In genomic region chr20:20224806-20225205, GRCh38 we compare ENCODE assay signal across 24 cellular contexts.
"Had no signal": no experiment of that assay in that cellular context is flagged by ENCODE, and none has a peak within 500 bp of the region (broad histone marks: within the 10 kb centered on the region; RNA-seq: fewer than 3 reads in every experiment).

No MANE protein-coding gene starts in this region.

- H3K36me3 Mint-ChIP-seq: brain, mesothelial cell of epicardium had no signal

- DNase-seq: activated CD4-positive, alpha-beta T cell treated with anti-CD3 and anti-CD28 coated beads for 48 hours; activated CD4-positive, CD25-positive, alpha-beta regulatory T cell; activated CD8-positive, alpha-beta T cell treated with anti-CD3 and anti-CD28 coated beads for 36 hours; activated naive CD4-positive, alpha-beta T cell treated with Interleukin-2 at 50 U/mL for 16 hours; activated naive CD8-positive, alpha-beta T cell treated with anti-CD3 and anti-CD28 coated beads, Interleukin-2, amount 50 U/mL, for 24 hours; activated T-cell treated with anti-CD3 and anti-CD28 coated beads, Interleukin-2, amount 50 U/mL, for 1 hour; anterior cingulate cortex; caudate nucleus; effector memory CD8-positive, alpha-beta T cell; foreskin melanocyte; head of caudate nucleus; nephron progenitor cell; stimulated activated naive CD8-positive, alpha-beta T cell treated with anti-CD3 and anti-CD28 coated beads, Interleukin-15, Interleukin-2, amounts not matched to agents 100 U/mL and 50 U/mL, for 24 hours; T1000; tibial artery had no signal

- H3K36me3 ChIP-seq: prostate gland, right atrium auricular region, tibial artery had no signal

- FAIRE-seq: keratinocyte had no signal

- H3K27ac Mint-ChIP-seq: activated CD8-positive, alpha-beta T cell treated with anti-CD3 and anti-CD28 coated beads for 36 hours; activated naive CD8-positive, alpha-beta T cell treated with anti-CD3 and anti-CD28 coated beads, Interleukin-2, amount 50 U/mL, for 24 hours; activated T-helper 2 cell treated with anti-CD3 and anti-CD28 coated beads, Interferon-gamma antibody, Interleukin-2, Interleukin-4, amounts not matched to agents 10 μg/mL and 5 μg/mL and 100 μg/mL, durations not matched to agents 14 hours and 24 hours and 36 hours; effector memory CD8-positive, alpha-beta T cell; mesothelial cell of epicardium had no signal

- H3K27ac ChIP-seq: prostate gland, right atrium auricular region, skin epidermis, tibial artery had no signal

- H3K4me3 ChIP-seq: lung, prostate gland, right atrium auricular region, skin epidermis, tibial artery had no signal

- H3K9me3 Mint-ChIP-seq: activated naive CD8-positive, alpha-beta T cell treated with anti-CD3 and anti-CD28 coated beads, Interleukin-2, amount 50 U/mL, for 24 hours; activated T-helper 2 cell treated with anti-CD3 and anti-CD28 coated beads, Interferon-gamma antibody, Interleukin-2, Interleukin-4, amounts not matched to agents 10 μg/mL and 5 μg/mL and 100 μg/mL, durations not matched to agents 14 hours and 24 hours and 36 hours; effector memory CD8-positive, alpha-beta T cell had no signal

- H3K4me1 ChIP-seq: prostate gland, right atrium auricular region had no signal

- H3K4me1 Mint-ChIP-seq: activated naive CD8-positive, alpha-beta T cell treated with anti-CD3 and anti-CD28 coated beads, Interleukin-2, amount 50 U/mL, for 24 hours had no signal

- H3K27me3 ChIP-seq: right atrium auricular region, tibial artery had no signal

- H3K9me3 ChIP-seq: prostate gland, tibial artery had no signal

- H3K4me3 Mint-ChIP-seq: activated CD8-positive, alpha-beta T cell treated with anti-CD3 and anti-CD28 coated beads for 36 hours; activated naive CD8-positive, alpha-beta T cell treated with anti-CD3 and anti-CD28 coated beads, Interleukin-2, amount 50 U/mL, for 24 hours; effector memory CD8-positive, alpha-beta T cell; mesothelial cell of epicardium; nephron progenitor cell had no signal

- ATAC-seq: activated CD8-positive, alpha-beta T cell treated with anti-CD3 and anti-CD28 coated beads for 36 hours; activated naive CD8-positive, alpha-beta T cell treated with anti-CD3 and anti-CD28 coated beads, Interleukin-2, amount 50 U/mL, for 24 hours; effector memory CD8-positive, alpha-beta T cell; left lobe of liver; stimulated activated naive CD8-positive, alpha-beta T cell treated with anti-CD3 and anti-CD28 coated beads, Interleukin-15, Interleukin-2, amounts not matched to agents 100 U/mL and 50 U/mL, for 24 hours had no signal
